Comparison of ENCODE assay signal across 15 cellular contexts in the genomic region with DNA sequence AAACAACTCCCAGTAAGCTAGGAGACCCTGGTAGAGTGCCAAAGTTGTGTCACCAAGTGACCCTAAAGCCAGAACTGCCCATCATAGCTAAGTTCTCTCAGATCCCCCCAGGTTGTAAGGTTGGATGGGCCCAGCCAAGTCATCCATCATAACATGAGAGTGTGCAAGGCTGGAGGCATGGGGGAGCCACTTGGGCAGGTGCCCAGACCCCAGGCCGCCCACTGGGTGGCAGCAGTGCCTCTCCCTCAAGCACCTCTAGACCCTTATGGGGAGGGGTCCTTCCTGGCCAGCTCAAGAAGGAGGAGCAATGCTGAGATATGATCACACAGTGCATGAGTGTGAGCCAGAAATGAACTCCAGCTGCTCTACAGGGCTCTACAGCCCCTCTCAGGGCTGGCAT.
A peak's percentile ranks its signal among the peaks of the same experiment; 100 is the strongest.
DNase-seq lines count a peak whose midpoint lies in the region; ATAC-seq and TF ChIP-seq lines count a peak whose summit lies in the region.
"Had no signal": no experiment of that assay in that cellular context is flagged by ENCODE, and none has a peak within 500 bp of the region (broad histone marks: within the 10 kb centered on the region; RNA-seq: fewer than 3 reads in every experiment).

No MANE protein-coding gene starts in this region.

- H3K36me3 ChIP-seq in RWPE2 (ENCODE audit: low read depth): no peaks in the 10 kb centered on the region
- H3K36me3 ChIP-seq in kidney epithelial cell (ENCODE audit: control insufficient read depth, insufficient read depth, low read length): no peaks in the 10 kb centered on the region
- H3K36me3 ChIP-seq in Peyer's patch: no peaks in the 10 kb centered on the region
- H3K36me3 ChIP-seq: gastrocnemius medialis, left ventricle myocardium inferior had no signal

- DNase-seq in D341Med (ENCODE audit: low spot score) (peak; percentile 56), GM13977 (ENCODE audit: low spot score) (no peak), RWPE2 (ENCODE audit: low spot score) (no peak), kidney epithelial cell (ENCODE audit: low read depth) (no peak), hepatic stellate cell (ENCODE audit: low spot score) (no peak), NCI-H187 treated with DMSO at 0.1 percent for 48 hours (lab: John Stamatoyannopoulos, UW) (no peak), Peyer's patch (no peak)
- no peak for DNase-seq in stimulated activated CD4-positive, alpha-beta T cell treated with anti-CD3 and anti-CD28 coated beads, Interleukin-2, amount 100 ng/mL, for 48 hours
- DNase-seq: activated naive CD8-positive, alpha-beta T cell treated with anti-CD3 and anti-CD28 coated beads for 36 hours; CD8-positive, alpha-beta memory T cell; gastrocnemius medialis; left ventricle myocardium inferior; NCI-H1092 treated with DMSO at 0.1 percent for 48 hours; nucleus accumbens; T-helper 17 cell had no signal

- peak; percentile 46 for TF ChIP-seq CTCF in GM13977 (IDR thresholded peaks at IDR 0.05; ENCODE audit: extremely low read depth, insufficient read depth, missing control alignments)
- TF ChIP-seq CTCF in RWPE2 (IDR thresholded peaks at IDR 0.05; ENCODE audit: poor library complexity, severe bottlenecking): peak; percentile 33
- peak; percentile 23 for TF ChIP-seq CTCF in kidney epithelial cell (IDR thresholded peaks at IDR 0.05; ENCODE audit: insufficient read depth, low read length, poor library complexity, severe bottlenecking)
- no peak for TF ChIP-seq CTCF in Peyer's patch (IDR thresholded peaks at IDR 0.05)

- H3K27ac ChIP-seq in RWPE2 (ENCODE audit: poor library complexity, severe bottlenecking) (no peak overlapping the region), Peyer's patch (no peak overlapping the region)
- H3K27ac ChIP-seq: gastrocnemius medialis, left ventricle myocardium inferior had no signal

- TF ChIP-seq POLR2A in Peyer's patch (IDR thresholded peaks at IDR 0.05): no peak

- H3K4me1 ChIP-seq in RWPE2 (ENCODE audit: insufficient read depth, poor library complexity, severe bottlenecking) (no peaks in the 10 kb centered on the region), Peyer's patch (no peaks in the 10 kb centered on the region)
- H3K4me1 ChIP-seq: gastrocnemius medialis had no signal

- in situ Hi-C loops in GM13977 (cut with MboI; ENCODE audit: low pct_unique_long_range_greater_than_20kb, low sequenced_read_pairs, unreplicated experiment): no loop called here

- no peak for ATAC-seq in RWPE2 (ENCODE audit: low read depth)
- ATAC-seq: gastrocnemius medialis, T-helper 17 cell had no signal

- H3K27me3 ChIP-seq in RWPE2 (ENCODE audit: insufficient read depth, poor library complexity, severe bottlenecking) (no peaks in the 10 kb centered on the region), kidney epithelial cell (ENCODE audit: control insufficient read depth, insufficient read depth, low read length) (no peaks in the 10 kb centered on the region), Peyer's patch (no peaks in the 10 kb centered on the region)
- H3K27me3 ChIP-seq: gastrocnemius medialis had no signal

- H3K4me3 ChIP-seq in RWPE2 (ENCODE audit: severe bottlenecking) (no peak overlapping the region), kidney epithelial cell (ENCODE audit: low read depth, low read length) (no peak overlapping the region), Peyer's patch (no peak overlapping the region)
- H3K4me3 ChIP-seq: gastrocnemius medialis, left ventricle myocardium inferior had no signal

- H3K9me3 ChIP-seq in RWPE2 (ENCODE audit: severe bottlenecking) (no peaks in the 10 kb centered on the region), Peyer's patch (no peaks in the 10 kb centered on the region)
- H3K9me3 ChIP-seq: gastrocnemius medialis, left ventricle myocardium inferior had no signal

Comparison
In these comparisons a context has a peak if more than half of its experiments do, and no peak if none do; other contexts are left out.
1. CTCF ChIP-seq: peak in GM13977 (single experiment), RWPE2 (single experiment) and kidney epithelial cell (single experiment); none in Peyer's patch (0 of 6).